In the genomic region with DNA sequence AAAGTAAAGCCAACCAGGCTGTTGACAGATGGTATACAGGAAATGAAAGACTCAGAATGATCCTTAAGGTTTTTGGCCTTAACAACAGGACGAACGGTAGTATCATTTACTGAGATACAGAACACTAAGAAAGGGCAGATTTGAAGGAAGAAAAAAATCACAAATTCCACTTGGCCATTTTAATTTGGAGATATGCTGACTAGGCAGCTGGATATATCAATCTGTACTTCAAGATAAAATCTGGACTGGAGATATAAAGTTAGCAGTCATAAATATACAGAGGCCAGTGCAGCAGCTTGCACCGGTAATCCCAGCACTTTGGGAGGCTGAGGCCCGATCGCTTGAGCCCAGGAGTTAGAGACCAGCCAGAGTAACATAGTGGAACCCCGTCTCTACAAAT, we compare ENCODE assay signal across 9 cellular contexts. TPM values are rescaled to one million over a fixed set of nuclear protein-coding genes. Genes with fewer than 3 reads are reported as not detected.
DNase-seq lines count a peak whose midpoint lies in the region; ATAC-seq and TF ChIP-seq lines count a peak whose summit lies in the region.
"Had no signal": no experiment of that assay in that cellular context is flagged by ENCODE, and none has a peak within 500 bp of the region (broad histone marks: within the 10 kb centered on the region; RNA-seq: fewer than 3 reads in every experiment).

No MANE protein-coding gene starts in this region.

- H3K27me3 Mint-ChIP-seq in activated naive CD8-positive, alpha-beta T cell treated with anti-CD3 and anti-CD28 coated beads, Interleukin-2, amount 50 U/mL, for 24 hours, result no peaks in the 10 kb centered on the region
- no peaks in the 10 kb centered on the region for H3K27me3 Mint-ChIP-seq in memory B cell

- H3K4me1 Mint-ChIP-seq in activated naive CD8-positive, alpha-beta T cell treated with anti-CD3 and anti-CD28 coated beads, Interleukin-2, amount 50 U/mL, for 24 hours, result peaks cover 36% of the 10 kb centered on the region
- peaks cover 17% of the 10 kb centered on the region for H3K4me1 Mint-ChIP-seq in memory B cell

- no peak for TF ChIP-seq CTCF in AG04449 (IDR thresholded peaks at IDR 0.05; ENCODE audit: insufficient read depth, low read length, missing control alignments)
- no peak for TF ChIP-seq CTCF in HFF-Myc (IDR thresholded peaks at IDR 0.05; ENCODE audit: low read depth, low read length, missing control alignments)

- CTCF ChIA-PET in AG04449 (lab: Yijun Ruan, JAX), result interaction anchor here (1.6 to 2.4 kb wide), 2 partner anchors 129 to 212 kb away, joined by 5 to 16 read pairs; no protein-coding TSS in a partner anchor

- POLR2A ChIA-PET in AG04449 (lab: Yijun Ruan, JAX), result no interaction called here

- peak overlapping the region; percentile 99 for H3K4me3 ChIP-seq in AG04449 (ENCODE audit: low read depth, low read length)
- peak overlapping the region; percentile 92 for H3K4me3 ChIP-seq in HFF-Myc (replicated peaks; ENCODE audit: low read depth, low read length)
- no peak overlapping the region for H3K4me3 ChIP-seq in H7 (ENCODE audit: insufficient read depth, low read depth, low read length)

- H3K36me3 ChIP-seq in H7 (replicated peaks; ENCODE audit: control insufficient read depth, insufficient read depth, low read length), result no peaks in the 10 kb centered on the region; the same call in 1 of the 2 replicates

- no peak for ATAC-seq in activated naive CD8-positive, alpha-beta T cell treated with anti-CD3 and anti-CD28 coated beads, Interleukin-2, amount 50 U/mL, for 24 hours
- ATAC-seq in memory B cell (ENCODE audit: low read depth), result no peak

- no peaks in the 10 kb centered on the region for H3K27me3 ChIP-seq in H7 (ENCODE audit: control insufficient read depth, insufficient read depth, low read length)

- peak overlapping the region; percentile 99 for H3K4me3 Mint-ChIP-seq in activated naive CD8-positive, alpha-beta T cell treated with anti-CD3 and anti-CD28 coated beads, Interleukin-2, amount 50 U/mL, for 24 hours
- H3K4me3 Mint-ChIP-seq in memory B cell, result peak overlapping the region; percentile 91

- no peak for DNase-seq in AG04449 (ENCODE audit: low read depth, low spot score)
- no peak for DNase-seq in HFF-Myc (ENCODE audit: extremely low read depth, low read depth)
- no peak for DNase-seq in activated naive CD8-positive, alpha-beta T cell treated with anti-CD3 and anti-CD28 coated beads, Interleukin-2, amount 50 U/mL, for 24 hours
- DNase-seq in memory B cell (ENCODE audit: low spot score in 2 of 2), result no peak
- DNase-seq in GM19240 (ENCODE audit: insufficient read length, low spot score), result no peak
- DNase-seq in H7, result no peak
- no peak for DNase-seq in D341Med (ENCODE audit: low spot score)
- no peak for DNase-seq in GDM1 (lab: John Stamatoyannopoulos, UW)
- DNase-seq: effector memory CD4-positive, alpha-beta T cell had no signal

- H3K9me3 Mint-ChIP-seq in activated naive CD8-positive, alpha-beta T cell treated with anti-CD3 and anti-CD28 coated beads, Interleukin-2, amount 50 U/mL, for 24 hours, result no peaks in the 10 kb centered on the region
- H3K9me3 Mint-ChIP-seq in memory B cell, result no peaks in the 10 kb centered on the region

- peak overlapping the region; percentile 45 for H3K27ac Mint-ChIP-seq in activated naive CD8-positive, alpha-beta T cell treated with anti-CD3 and anti-CD28 coated beads, Interleukin-2, amount 50 U/mL, for 24 hours
- peak overlapping the region; percentile 64 for H3K27ac Mint-ChIP-seq in memory B cell

- H3K36me3 Mint-ChIP-seq in activated naive CD8-positive, alpha-beta T cell treated with anti-CD3 and anti-CD28 coated beads, Interleukin-2, amount 50 U/mL, for 24 hours (ENCODE audit: low read depth), result peaks cover 4% of the 10 kb centered on the region
- H3K36me3 Mint-ChIP-seq in memory B cell, result peaks cover 4% of the 10 kb centered on the region

RNA-seq across cellular contexts. Expression of gene NVL, which starts 1.3 kb away (rescaled TPM):
- total RNA-seq in H7 (2014; rRNA removed; shearing (Covaris generic)), result 49.3 and 60.3 TPM in 2 replicates

RNA-seq across cellular contexts. Expression of gene CNIH4, which starts 28.0 kb away (rescaled TPM):
- total RNA-seq in H7 (2014; rRNA removed; shearing (Covaris generic)), result 96.1 and 112 TPM in 2 replicates
